Comparison of ENCODE assay signal across 1 cellular context in the genomic region with DNA sequence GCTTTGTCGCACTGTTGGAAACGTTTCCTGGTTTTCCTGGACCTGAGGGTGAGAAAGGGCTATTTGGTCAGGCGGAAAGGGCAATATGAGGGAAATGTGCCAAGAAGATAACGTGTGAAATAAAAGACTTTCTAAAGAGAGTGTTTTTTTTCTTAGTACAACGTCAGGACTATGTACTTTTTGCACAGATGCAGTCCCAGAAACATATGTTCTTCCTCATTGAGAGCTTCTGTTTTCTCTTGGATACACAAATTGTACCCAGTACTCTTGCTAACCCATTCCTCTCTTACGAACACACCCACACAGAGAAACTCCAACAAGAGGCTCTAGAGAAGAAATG.
TF ChIP-seq lines count a peak whose summit lies in the region.

No MANE protein-coding gene starts in this region.

TF ChIP-seq in HepG2, 621 proteins besides CTCF, POLR2A, EP300 and RAD21:
- TF ChIP-seq PHF21A (CRISPR knock-in tag; IDR thresholded peaks at IDR 0.05) (peak; percentile 16; the same call in 1 of the 2 replicates), SALL2 (CRISPR knock-in tag; IDR thresholded peaks at IDR 0.05) (0 out of 2 replicates have a peak, but pooled peaks have one; percentile 1), KLF12 (CRISPR knock-in tag; IDR thresholded peaks at IDR 0.05; ENCODE audit: borderline replicate concordance) (0 out of 2 replicates have a peak, but pooled peaks have one; percentile 0), HNRNPK (IDR thresholded peaks at IDR 0.05; ENCODE audit: low read depth, low read length, poor library complexity, severe bottlenecking) (no peak), ZNF790 (CRISPR knock-in tag; IDR thresholded peaks at IDR 0.05; ENCODE audit: borderline replicate concordance) (no peak), TGIF2 (CRISPR knock-in tag; IDR thresholded peaks at IDR 0.05) (peak; percentile 74; the same call in 1 of the 2 replicates), RBM39 (IDR thresholded peaks at IDR 0.05; ENCODE audit: low read depth, low read length, poor library complexity, severe bottlenecking) (no peak), ZNF264 (CRISPR knock-in tag; IDR thresholded peaks at IDR 0.05) (no peak), MEIS2 (CRISPR knock-in tag; IDR thresholded peaks at IDR 0.05) (peak; percentile 34; the same call in 1 of the 2 replicates), ZNF674 (CRISPR knock-in tag; IDR thresholded peaks at IDR 0.05; ENCODE audit: low read depth) (0 out of 2 replicates have a peak, but pooled peaks have one; percentile 31), ZNF75D (CRISPR knock-in tag; IDR thresholded peaks at IDR 0.05; ENCODE audit: borderline replicate concordance) (no peak)
- TF ChIP-seq, protein P1, sequence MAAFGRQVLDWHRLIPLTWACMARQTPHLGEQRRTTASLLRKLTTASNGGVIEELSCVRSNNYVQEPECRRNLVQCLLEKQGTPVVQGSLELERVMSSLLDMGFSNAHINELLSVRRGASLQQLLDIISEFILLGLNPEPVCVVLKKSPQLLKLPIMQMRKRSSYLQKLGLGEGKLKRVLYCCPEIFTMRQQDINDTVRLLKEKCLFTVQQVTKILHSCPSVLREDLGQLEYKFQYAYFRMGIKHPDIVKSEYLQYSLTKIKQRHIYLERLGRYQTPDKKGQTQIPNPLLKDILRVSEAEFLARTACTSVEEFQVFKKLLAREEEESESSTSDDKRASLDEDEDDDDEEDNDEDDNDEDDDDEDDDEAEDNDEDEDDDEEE (CRISPR knock-in tag; IDR thresholded peaks at IDR 0.05) = 0 out of 2 replicates have a peak, but pooled peaks have one; percentile 1
- TF ChIP-seq, protein P2, sequence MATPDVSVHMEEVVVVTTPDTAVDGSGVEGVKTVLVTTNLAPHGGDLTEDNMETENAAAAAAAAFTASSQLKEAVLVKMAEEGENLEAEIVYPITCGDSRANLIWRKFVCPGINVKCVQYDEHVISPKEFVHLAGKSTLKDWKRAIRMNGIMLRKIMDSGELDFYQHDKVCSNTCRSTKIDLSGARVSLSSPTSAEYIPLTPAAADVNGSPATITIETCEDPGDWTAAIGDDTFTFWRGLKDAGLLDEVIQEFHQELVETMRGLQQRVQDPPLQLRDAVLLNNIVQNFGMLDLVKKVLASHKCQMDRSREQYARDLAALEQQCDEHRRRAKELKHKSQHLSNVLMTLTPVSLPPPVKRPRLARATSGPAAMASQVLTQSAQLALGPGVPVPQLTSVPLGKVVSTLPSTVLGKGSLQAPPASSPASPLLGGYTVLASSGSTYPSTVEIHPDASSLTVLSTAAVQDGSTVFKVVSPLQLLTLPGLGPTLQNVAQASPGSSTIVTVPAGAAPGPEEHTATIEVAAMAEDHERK (CRISPR knock-in tag; IDR thresholded peaks at IDR 0.05; ENCODE audit: low read depth) = 0 out of 2 replicates have a peak, but pooled peaks have one; percentile 3
- TF ChIP-seq, protein P3, sequence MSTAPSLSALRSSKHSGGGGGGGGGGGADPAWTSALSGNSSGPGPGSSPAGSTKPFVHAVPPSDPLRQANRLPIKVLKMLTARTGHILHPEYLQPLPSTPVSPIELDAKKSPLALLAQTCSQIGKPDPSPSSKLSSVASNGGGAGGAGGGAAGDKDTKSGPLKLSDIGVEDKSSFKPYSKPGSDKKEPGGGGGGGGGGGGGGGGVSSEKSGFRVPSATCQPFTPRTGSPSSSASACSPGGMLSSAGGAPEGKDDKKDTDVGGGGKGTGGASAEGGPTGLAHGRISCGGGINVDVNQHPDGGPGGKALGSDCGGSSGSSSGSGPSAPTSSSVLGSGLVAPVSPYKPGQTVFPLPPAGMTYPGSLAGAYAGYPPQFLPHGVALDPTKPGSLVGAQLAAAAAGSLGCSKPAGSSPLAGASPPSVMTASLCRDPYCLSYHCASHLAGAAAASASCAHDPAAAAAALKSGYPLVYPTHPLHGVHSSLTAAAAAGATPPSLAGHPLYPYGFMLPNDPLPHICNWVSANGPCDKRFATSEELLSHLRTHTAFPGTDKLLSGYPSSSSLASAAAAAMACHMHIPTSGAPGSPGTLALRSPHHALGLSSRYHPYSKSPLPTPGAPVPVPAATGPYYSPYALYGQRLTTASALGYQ (CRISPR knock-in tag; IDR thresholded peaks at IDR 0.05) = 0 out of 2 replicates have a peak, but pooled peaks have one; percentile 5
- TF ChIP-seq, protein P4, sequence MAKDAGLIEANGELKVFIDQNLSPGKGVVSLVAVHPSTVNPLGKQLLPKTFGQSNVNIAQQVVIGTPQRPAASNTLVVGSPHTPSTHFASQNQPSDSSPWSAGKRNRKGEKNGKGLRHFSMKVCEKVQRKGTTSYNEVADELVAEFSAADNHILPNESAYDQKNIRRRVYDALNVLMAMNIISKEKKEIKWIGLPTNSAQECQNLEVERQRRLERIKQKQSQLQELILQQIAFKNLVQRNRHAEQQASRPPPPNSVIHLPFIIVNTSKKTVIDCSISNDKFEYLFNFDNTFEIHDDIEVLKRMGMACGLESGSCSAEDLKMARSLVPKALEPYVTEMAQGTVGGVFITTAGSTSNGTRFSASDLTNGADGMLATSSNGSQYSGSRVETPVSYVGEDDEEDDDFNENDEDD (CRISPR knock-in tag; IDR thresholded peaks at IDR 0.05; ENCODE audit: borderline replicate concordance) = peak; percentile 4; the same call in 1 of the 2 replicates
- TF ChIP-seq, protein P5, sequence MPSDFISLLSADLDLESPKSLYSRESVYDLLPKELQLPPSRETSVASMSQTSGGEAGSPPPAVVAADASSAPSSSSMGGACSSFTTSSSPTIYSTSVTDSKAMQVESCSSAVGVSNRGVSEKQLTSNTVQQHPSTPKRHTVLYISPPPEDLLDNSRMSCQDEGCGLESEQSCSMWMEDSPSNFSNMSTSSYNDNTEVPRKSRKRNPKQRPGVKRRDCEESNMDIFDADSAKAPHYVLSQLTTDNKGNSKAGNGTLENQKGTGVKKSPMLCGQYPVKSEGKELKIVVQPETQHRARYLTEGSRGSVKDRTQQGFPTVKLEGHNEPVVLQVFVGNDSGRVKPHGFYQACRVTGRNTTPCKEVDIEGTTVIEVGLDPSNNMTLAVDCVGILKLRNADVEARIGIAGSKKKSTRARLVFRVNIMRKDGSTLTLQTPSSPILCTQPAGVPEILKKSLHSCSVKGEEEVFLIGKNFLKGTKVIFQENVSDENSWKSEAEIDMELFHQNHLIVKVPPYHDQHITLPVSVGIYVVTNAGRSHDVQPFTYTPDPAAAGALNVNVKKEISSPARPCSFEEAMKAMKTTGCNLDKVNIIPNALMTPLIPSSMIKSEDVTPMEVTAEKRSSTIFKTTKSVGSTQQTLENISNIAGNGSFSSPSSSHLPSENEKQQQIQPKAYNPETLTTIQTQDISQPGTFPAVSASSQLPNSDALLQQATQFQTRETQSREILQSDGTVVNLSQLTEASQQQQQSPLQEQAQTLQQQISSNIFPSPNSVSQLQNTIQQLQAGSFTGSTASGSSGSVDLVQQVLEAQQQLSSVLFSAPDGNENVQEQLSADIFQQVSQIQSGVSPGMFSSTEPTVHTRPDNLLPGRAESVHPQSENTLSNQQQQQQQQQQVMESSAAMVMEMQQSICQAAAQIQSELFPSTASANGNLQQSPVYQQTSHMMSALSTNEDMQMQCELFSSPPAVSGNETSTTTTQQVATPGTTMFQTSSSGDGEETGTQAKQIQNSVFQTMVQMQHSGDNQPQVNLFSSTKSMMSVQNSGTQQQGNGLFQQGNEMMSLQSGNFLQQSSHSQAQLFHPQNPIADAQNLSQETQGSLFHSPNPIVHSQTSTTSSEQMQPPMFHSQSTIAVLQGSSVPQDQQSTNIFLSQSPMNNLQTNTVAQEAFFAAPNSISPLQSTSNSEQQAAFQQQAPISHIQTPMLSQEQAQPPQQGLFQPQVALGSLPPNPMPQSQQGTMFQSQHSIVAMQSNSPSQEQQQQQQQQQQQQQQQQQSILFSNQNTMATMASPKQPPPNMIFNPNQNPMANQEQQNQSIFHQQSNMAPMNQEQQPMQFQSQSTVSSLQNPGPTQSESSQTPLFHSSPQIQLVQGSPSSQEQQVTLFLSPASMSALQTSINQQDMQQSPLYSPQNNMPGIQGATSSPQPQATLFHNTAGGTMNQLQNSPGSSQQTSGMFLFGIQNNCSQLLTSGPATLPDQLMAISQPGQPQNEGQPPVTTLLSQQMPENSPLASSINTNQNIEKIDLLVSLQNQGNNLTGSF (CRISPR knock-in tag; IDR thresholded peaks at IDR 0.05) = no peak
